Comparison of ENCODE assay signal across 8 cellular contexts in genomic region chr2:236972491-236973379, GRCh38.
DNase-seq lines count a peak whose midpoint lies in the region; ATAC-seq and TF ChIP-seq lines count a peak whose summit lies in the region.

No MANE protein-coding gene starts in this region.

- peak overlapping the region; percentile 16 for H3K4me2 ChIP-seq in smooth muscle cell

- DNase-seq in RWPE1 (ENCODE audit: low spot score): peak; percentile 87
- peak; percentile 45 for DNase-seq in left ventricle myocardium inferior
- DNase-seq in smooth muscle cell (lab: John Stamatoyannopoulos, UW; ENCODE audit: unreplicated experiment): no peak
- no peak for DNase-seq in activated CD4-positive, alpha-beta T cell treated with anti-CD3 and anti-CD28 coated beads, Interleukin-2, amount 10 ng/mL, durations not matched to agents 24 days and 14 days

- no peak overlapping the region for H3K27ac Mint-ChIP-seq in activated CD4-positive, alpha-beta T cell treated with anti-CD3 and anti-CD28 coated beads, Interleukin-2, amount 10 ng/mL, durations not matched to agents 24 days and 14 days

- H3K27me3 ChIP-seq in left ventricle myocardium inferior (ENCODE audit: low read depth) (peaks cover 26% of the 10 kb centered on the region), smooth muscle cell (ENCODE audit: low read depth) (no peaks in the 10 kb centered on the region)

- H3K9me3 ChIP-seq in HEK293 (ENCODE audit: control insufficient read depth, insufficient read depth, low read depth, low read length) (no peaks in the 10 kb centered on the region), left ventricle myocardium inferior (replicated peaks) (no peaks in the 10 kb centered on the region), smooth muscle cell (replicated peaks; ENCODE audit: low read depth) (no peaks in the 10 kb centered on the region)

- H4K20me1 ChIP-seq in smooth muscle cell (ENCODE audit: low read depth): no peaks in the 10 kb centered on the region

- no peaks in the 10 kb centered on the region for H3K9me3 Mint-ChIP-seq in activated CD4-positive, alpha-beta T cell treated with anti-CD3 and anti-CD28 coated beads, Interleukin-2, amount 10 ng/mL, durations not matched to agents 24 days and 14 days

- no peak for ATAC-seq in HG03095 (IDR thresholded peaks at IDR 0.05; ENCODE audit: unreplicated experiment)
- no peak for ATAC-seq in GM18858 (IDR thresholded peaks at IDR 0.05; ENCODE audit: unreplicated experiment)
- ATAC-seq in GM18519 (IDR thresholded peaks at IDR 0.05; ENCODE audit: low FRiP score, unreplicated experiment): no peak

- WGBS in smooth muscle cell (ENCODE audit: low lambda C conversion rate): 60% methylated on average over 11 of the region's 11 CpGs

- peaks cover 20% of the 10 kb centered on the region for H3K4me1 Mint-ChIP-seq in activated CD4-positive, alpha-beta T cell treated with anti-CD3 and anti-CD28 coated beads, Interleukin-2, amount 10 ng/mL, durations not matched to agents 24 days and 14 days

- TF ChIP-seq CTCF in HEK293 (tag by site-specific recombination; IDR thresholded peaks at IDR 0.05): no peak
- no peak for TF ChIP-seq CTCF in RWPE1 (conservative IDR thresholded peaks at IDR 0.05; ENCODE audit: low read depth)
- TF ChIP-seq CTCF in left ventricle myocardium inferior (IDR thresholded peaks at IDR 0.05; ENCODE audit: borderline replicate concordance): no peak
- no peak for TF ChIP-seq CTCF in smooth muscle cell (IDR thresholded peaks at IDR 0.05; ENCODE audit: borderline replicate concordance, insufficient read depth, poor library complexity, severe bottlenecking)

- POLR2A ChIA-PET in HEK293 (lab: Yijun Ruan, JAX): no interaction called here
- POLR2A ChIA-PET in RWPE1 (lab: Yijun Ruan, JAX; ENCODE audit: low non-redundant PET): no interaction called here

- intact Hi-C loops in left ventricle myocardium inferior (cut with micrococcal nuclease): no loop called here
- intact Hi-C loops in activated CD4-positive, alpha-beta T cell treated with anti-CD3 and anti-CD28 coated beads, Interleukin-2, amount 10 ng/mL, durations not matched to agents 24 days and 14 days (cut with micrococcal nuclease): no loop called here

- H2AFZ ChIP-seq in smooth muscle cell (ENCODE audit: low read depth): no peak overlapping the region

- CTCF ChIA-PET in HEK293 (lab: Yijun Ruan, JAX): interaction anchor here (0.5 to 0.6 kb wide), 2 partner anchors 628 to 799 kb away, joined by 3 read pairs; no protein-coding TSS in a partner anchor
- CTCF ChIA-PET in RWPE1 (lab: Yijun Ruan, JAX): no interaction called here

- no peak overlapping the region for H3K4me3 Mint-ChIP-seq in activated CD4-positive, alpha-beta T cell treated with anti-CD3 and anti-CD28 coated beads, Interleukin-2, amount 10 ng/mL, durations not matched to agents 24 days and 14 days

- no peaks in the 10 kb centered on the region for H3K36me3 Mint-ChIP-seq in activated CD4-positive, alpha-beta T cell treated with anti-CD3 and anti-CD28 coated beads, Interleukin-2, amount 10 ng/mL, durations not matched to agents 24 days and 14 days (ENCODE audit: low read depth)

- H3K4me1 ChIP-seq in HEK293 (ENCODE audit: control insufficient read depth, insufficient read depth, low read length) (no peaks in the 10 kb centered on the region), left ventricle myocardium inferior (peaks cover 6% of the 10 kb centered on the region), smooth muscle cell (ENCODE audit: low read depth) (peaks cover 11% of the 10 kb centered on the region)

- H3K27me3 Mint-ChIP-seq in activated CD4-positive, alpha-beta T cell treated with anti-CD3 and anti-CD28 coated beads, Interleukin-2, amount 10 ng/mL, durations not matched to agents 24 days and 14 days: no peaks in the 10 kb centered on the region

- peaks cover 7% of the 10 kb centered on the region for H3F3A ChIP-seq in smooth muscle cell (ENCODE audit: low read depth)

- no peaks in the 10 kb centered on the region for H3K79me2 ChIP-seq in smooth muscle cell (ENCODE audit: low read depth)

- no peak overlapping the region for H3K4me3 ChIP-seq in HEK293 (ENCODE audit: low read depth, low read length)
- no peak overlapping the region for H3K4me3 ChIP-seq in left ventricle myocardium inferior
- H3K4me3 ChIP-seq in smooth muscle cell: no peak overlapping the region

- H3K9ac ChIP-seq in smooth muscle cell (ENCODE audit: low read depth): no peak overlapping the region

- H3K36me3 ChIP-seq in HEK293 (ENCODE audit: control insufficient read depth in 2 of 2, insufficient read depth in 1 of 2, low read length in 2 of 2): no peaks in the 10 kb centered on the region
- no peaks in the 10 kb centered on the region for H3K36me3 ChIP-seq in left ventricle myocardium inferior
- no peaks in the 10 kb centered on the region for H3K36me3 ChIP-seq in smooth muscle cell (ENCODE audit: low read depth)

- H3K27ac ChIP-seq in HEK293 (ENCODE audit: extremely low read depth, low read depth, low read length) (no peak overlapping the region), RWPE1 (peak overlapping the region; percentile 31), left ventricle myocardium inferior (replicated peaks) (peak overlapping the region; percentile 56), smooth muscle cell (ENCODE audit: low read depth) (peak overlapping the region; percentile 7)

TF ChIP-seq in HEK293, 187 proteins besides CTCF, POLR2A, EP300 and RAD21:
- no peak for TF ChIP-seq ZNF114 (tag by site-specific recombination; IDR thresholded peaks at IDR 0.05)
- peak; percentile 40; the same call in 1 of the 2 replicates for TF ChIP-seq KLF1 (tag by site-specific recombination; IDR thresholded peaks at IDR 0.05)

Comparison
In these comparisons a context has a peak if more than half of its experiments do, and no peak if none do; other contexts are left out.
1. DNase-seq: peak in RWPE1 (single experiment) and left ventricle myocardium inferior (single experiment); none in smooth muscle cell (single experiment) and activated CD4-positive, alpha-beta T cell treated with anti-CD3 and anti-CD28 coated beads, Interleukin-2, amount 10 ng/mL, durations not matched to agents 24 days and 14 days (single experiment).